20 cellular contexts compared by ENCODE assay signal in the genomic region with DNA sequence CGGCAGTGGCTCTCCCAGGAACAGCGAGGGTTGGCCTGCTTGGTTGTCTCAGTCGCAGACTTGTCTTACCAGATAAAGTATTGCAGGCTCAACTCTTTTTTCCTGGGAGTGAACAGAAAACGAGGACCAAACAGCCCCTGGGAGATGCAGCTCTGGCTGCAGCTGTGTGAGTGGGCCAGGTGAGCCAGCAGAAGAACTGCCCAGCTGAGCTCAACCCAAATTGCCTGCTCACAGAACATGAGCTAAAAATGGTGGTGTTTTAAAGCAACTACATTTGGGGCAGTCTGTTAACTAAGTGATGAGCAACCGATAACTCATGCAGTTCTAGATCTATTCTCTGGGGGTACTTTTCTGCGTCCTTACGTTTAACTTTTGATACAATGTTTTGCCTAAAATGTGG.
DNase-seq lines count a peak whose midpoint lies in the region; ATAC-seq, FAIRE-seq and TF ChIP-seq lines count a peak whose summit lies in the region.
"Had no signal": no experiment of that assay in that cellular context is flagged by ENCODE, and none has a peak within 500 bp of the region (broad histone marks: within the 10 kb centered on the region; RNA-seq: fewer than 3 reads in every experiment).

No MANE protein-coding gene starts in this region.

- H3K9me3 Mint-ChIP-seq in endodermal cell (peaks cover 23% of the 10 kb centered on the region), chondrocyte (ENCODE audit: low read depth) (peaks cover 10% of the 10 kb centered on the region)
- H3K9me3 Mint-ChIP-seq: CD4-positive, alpha-beta T cell; CD8-positive, alpha-beta T cell had no signal

- H3K4me3 ChIP-seq in HepG2 (replicated peaks in 1 of 3; ENCODE audit: insufficient read depth in 1 of 3, low read depth in 2 of 3, low read length in 3 of 3) (no peak overlapping the region), right lobe of liver (no peak overlapping the region), endodermal cell (ENCODE audit: low read length) (peak overlapping the region; percentile 44)
- H3K4me3 ChIP-seq: A549; BLaER1 treated with 17β-estradiol and CSF1 and Interleukin-3, amounts not matched to agents 10 nM and 100 nM had no signal

- H3K4me3 Mint-ChIP-seq in endodermal cell (no peak overlapping the region), chondrocyte (ENCODE audit: unreplicated experiment) (no peak overlapping the region)
- H3K4me3 Mint-ChIP-seq: CD4-positive, alpha-beta T cell; CD8-positive, alpha-beta T cell had no signal

- H3K9ac ChIP-seq in HepG2 (ENCODE audit: insufficient read depth, low read depth, low read length) (no peak overlapping the region), endodermal cell (ENCODE audit: extremely low read depth, low read length, poor library complexity, severe bottlenecking) (no peak overlapping the region)
- H3K9ac ChIP-seq: BLaER1 treated with 17β-estradiol and CSF1 and Interleukin-3, amounts not matched to agents 10 nM and 100 nM had no signal

- H3K4me1 ChIP-seq in HepG2 (ENCODE audit: insufficient read depth, low read length) = peaks cover 7% of the 10 kb centered on the region
- H3K4me1 ChIP-seq in right lobe of liver = no peaks in the 10 kb centered on the region
- peaks cover 30% of the 10 kb centered on the region for H3K4me1 ChIP-seq in endodermal cell (ENCODE audit: control insufficient read depth, insufficient read depth, low read length)
- H3K4me1 ChIP-seq: A549 had no signal

- no peak for ATAC-seq in HepG2
- ATAC-seq in right lobe of liver = no peak
- ATAC-seq in GM19351 (IDR thresholded peaks at IDR 0.05; ENCODE audit: unreplicated experiment) = no peak
- ATAC-seq: A549; CD8-positive, alpha-beta T cell had no signal

- H3K36me3 Mint-ChIP-seq in endodermal cell (ENCODE audit: low read depth) (peaks cover 19% of the 10 kb centered on the region), chondrocyte (ENCODE audit: low read depth) (no peaks in the 10 kb centered on the region)

- WGBS in HepG2 (ENCODE audit: low lambda C conversion rate) = 72% methylated on average over 7 of the region's 7 CpGs
- WGBS in right lobe of liver (ENCODE audit: insufficient coverage, low coverage, low lambda C conversion rate, missing lambda C conversion rate) = 93% methylated on average over 6 of the region's 7 CpGs
- 94 to 95% methylated on average over 5 to 7 of the region's 7 CpGs for WGBS in endodermal cell (ENCODE audit: insufficient coverage in 1 of 2, insufficient read length in 1 of 2), 2 experiments

- no peak for TF ChIP-seq CTCF in HepG2 (CRISPR knock-in tag; IDR thresholded peaks at IDR 0.05)
- TF ChIP-seq CTCF in right lobe of liver (IDR thresholded peaks at IDR 0.05) = no peak
- no peak for TF ChIP-seq CTCF in endodermal cell (conservative IDR thresholded peaks at IDR 0.05)
- no peak for TF ChIP-seq CTCF in chondrocyte (IDR thresholded peaks at IDR 0.05)

- peaks cover 53% of the 10 kb centered on the region for H3K4me1 Mint-ChIP-seq in endodermal cell
- H3K4me1 Mint-ChIP-seq in chondrocyte (ENCODE audit: low read depth) = peaks cover 20% of the 10 kb centered on the region

- H3K27me3 Mint-ChIP-seq in endodermal cell (ENCODE audit: insufficient read depth) (no peaks in the 10 kb centered on the region), chondrocyte (ENCODE audit: low read depth) (peaks cover 9% of the 10 kb centered on the region)
- H3K27me3 Mint-ChIP-seq: B cell; CD4-positive, alpha-beta T cell had no signal

- no peak for TF ChIP-seq RAD21 in HepG2 (CRISPR knock-in tag; IDR thresholded peaks at IDR 0.05)

- H3K9me3 ChIP-seq in HepG2 (ENCODE audit: low read length) = no peaks in the 10 kb centered on the region
- H3K9me3 ChIP-seq in right lobe of liver = no peaks in the 10 kb centered on the region
- H3K9me3 ChIP-seq in endodermal cell (ENCODE audit: control insufficient read depth, low read length) = peaks cover 32% of the 10 kb centered on the region
- H3K9me3 ChIP-seq: A549 had no signal

- in situ Hi-C loops in HepG2 (cut with HindIII; ENCODE audit: extremely low pct_ligation_motif_present, low pct_unique_long_range_greater_than_20kb) = no loop called here

- no peak overlapping the region for H3K4me2 ChIP-seq in HepG2 (ENCODE audit: low read depth, low read length)
- H3K4me2 ChIP-seq: A549 had no signal

- H3K27ac Mint-ChIP-seq in endodermal cell (no peak overlapping the region), chondrocyte (ENCODE audit: unreplicated experiment) (no peak overlapping the region)
- H3K27ac Mint-ChIP-seq: B cell; CD4-positive, alpha-beta T cell; CD8-positive, alpha-beta T cell had no signal

- H3K27me3 ChIP-seq in HepG2 (ENCODE audit: control insufficient read depth in 1 of 2, insufficient read depth in 2 of 2, low read length in 2 of 2) = 0 out of 5 replicates have a peak, but pooled peaks cover 0 to under 1% of the 10 kb centered on the region in 2 experiments
- H3K27me3 ChIP-seq in right lobe of liver = no peaks in the 10 kb centered on the region
- H3K27me3 ChIP-seq in endodermal cell (ENCODE audit: control insufficient read depth, insufficient read depth, low read length, poor library complexity, severe bottlenecking) = no peaks in the 10 kb centered on the region
- H3K27me3 ChIP-seq: BLaER1 treated with 17β-estradiol and CSF1 and Interleukin-3, amounts not matched to agents 10 nM and 100 nM had no signal

- DNase-seq in HepG2 (ENCODE audit: low spot score) = no peak
- DNase-seq in right lobe of liver = no peak
- DNase-seq in endodermal cell = no peak
- DNase-seq in chondrocyte (ENCODE audit: low spot score) = no peak
- DNase-seq: AML-193; Caco-2; Calu3; CD4-positive, alpha-beta T cell; CD8-positive, alpha-beta T cell; DMS79 treated with DMSO at 0.1 percent for 48 hours; GF-D8 had no signal

- intact Hi-C loops in HepG2 (cut with micrococcal nuclease; ENCODE audit: unreplicated experiment) (no loop called here), right lobe of liver (cut with DNase I) (no loop called here)

- H3K36me3 ChIP-seq in HepG2 (replicated peaks in 1 of 2; ENCODE audit: control insufficient read depth in 1 of 2, insufficient read depth in 2 of 2, low read length in 2 of 2) = no peaks in the 10 kb centered on the region
- H3K36me3 ChIP-seq in right lobe of liver = no peaks in the 10 kb centered on the region
- no peaks in the 10 kb centered on the region for H3K36me3 ChIP-seq in endodermal cell (ENCODE audit: control insufficient read depth, insufficient read depth, low read length)
- H3K36me3 ChIP-seq: BLaER1 treated with 17β-estradiol and CSF1 and Interleukin-3, amounts not matched to agents 10 nM and 100 nM had no signal

- no TSS peak for BruUV-seq in HepG2 (replicated peaks; lab: Mats Ljungman, UMichigan)

- no peaks in the 10 kb centered on the region for H3K79me2 ChIP-seq in HepG2 (ENCODE audit: insufficient read depth, low read length)

- POLR2A ChIA-PET in HepG2 (lab: Yijun Ruan, JAX) = no interaction called here

- TF ChIP-seq POLR2A in HepG2 (IDR thresholded peaks at IDR 0.05; ENCODE audit: insufficient read depth in 1 of 2, low read depth in 2 of 2, low read length in 2 of 2) (no peak), right lobe of liver (IDR thresholded peaks at IDR 0.05) (no peak)

- no peaks in the 10 kb centered on the region for H4K20me1 ChIP-seq in HepG2 (ENCODE audit: insufficient read depth, low read length)
- H4K20me1 ChIP-seq: BLaER1 treated with 17β-estradiol and CSF1 and Interleukin-3, amounts not matched to agents 10 nM and 100 nM had no signal

- H3K27ac ChIP-seq in HepG2 (ENCODE audit: extremely low read length, insufficient read depth, low read length) (no peak overlapping the region), right lobe of liver (no peak overlapping the region), endodermal cell (ENCODE audit: low read depth, low read length) (no peak overlapping the region)
- H3K27ac ChIP-seq: 22Rv1; A549; BLaER1 treated with 17β-estradiol and CSF1 and Interleukin-3, amounts not matched to agents 10 nM and 100 nM; C4-2B had no signal

- FAIRE-seq in HepG2 (lab: Jason Lieb, UNC) = no peak
- FAIRE-seq: A549, D721Med, G401.6, GM12892 had no signal

- H2AFZ ChIP-seq in HepG2 (ENCODE audit: low read length) = no peak overlapping the region

- TF ChIP-seq EP300 in HepG2 (IDR thresholded peaks at IDR 0.05; ENCODE audit: low read depth in 2 of 2, low read length in 2 of 2) = no peak
- no peak for TF ChIP-seq EP300 in HepG2 (CRISPR knock-in tag; IDR thresholded peaks at IDR 0.05; ENCODE audit: borderline replicate concordance)

- CTCF ChIA-PET in HepG2 (lab: Yijun Ruan, JAX; ENCODE audit: low intra/inter-chr PET ratio, low total read pairs) = no interaction called here

TF ChIP-seq in HepG2, 621 proteins besides CTCF, POLR2A, EP300 and RAD21:
- TF ChIP-seq GPN1 (CRISPR knock-in tag; IDR thresholded peaks at IDR 0.05; ENCODE audit: borderline replicate concordance) (no peak), ZNF331 (CRISPR knock-in tag; IDR thresholded peaks at IDR 0.05) (peak; percentile 98)
TF ChIP-seq in HepG2: peak in this region for 1.
